In genomic region chr19:49642488-49643035, GRCh38 we compare ENCODE assay signal across 7 cellular contexts. TPM values are rescaled to one million over a fixed set of nuclear protein-coding genes. Genes with fewer than 3 reads are reported as not detected.
DNase-seq lines count a peak whose midpoint lies in the region; ATAC-seq, FAIRE-seq and TF ChIP-seq lines count a peak whose summit lies in the region.

No MANE protein-coding gene starts in this region.

- H3K9me3 Mint-ChIP-seq in H9 (no peaks in the 10 kb centered on the region; a peak in 1 of 5 replicates), T-cell (no peaks in the 10 kb centered on the region)

- H3T11ph ChIP-seq in H9 (ENCODE audit: low read length) = no peak overlapping the region

- H3K23ac ChIP-seq in H9 (ENCODE audit: insufficient read length, low read depth, low read length) = no peak overlapping the region

- TF ChIP-seq CTCF in H9 (conservative IDR thresholded peaks at IDR 0.05) (0 out of 3 replicates have a peak, but pooled peaks have one; percentile 17), foreskin keratinocyte (conservative IDR thresholded peaks at IDR 0.05) (no peak)

- H3K79me1 ChIP-seq in H9 (ENCODE audit: insufficient read depth, low read depth, low read length, poor library complexity, severe bottlenecking) = peaks cover 13% of the 10 kb centered on the region

- no peaks in the 10 kb centered on the region for H3K27me3 ChIP-seq in H9 (ENCODE audit: insufficient read depth, low read length)
- H3K27me3 ChIP-seq in foreskin keratinocyte = no peaks in the 10 kb centered on the region

- no peaks in the 10 kb centered on the region for H4K20me1 ChIP-seq in H9 (ENCODE audit: control insufficient read depth, insufficient read depth, insufficient read length)

- no peaks in the 10 kb centered on the region; the same call in 1 of the 2 replicates for H3K4me1 ChIP-seq in H9 (ENCODE audit: insufficient read depth, low read length)
- H3K4me1 ChIP-seq in foreskin keratinocyte = peaks cover 7% of the 10 kb centered on the region

- peak overlapping the region; percentile 94 to 99 for H3K4me3 Mint-ChIP-seq in H9
- peak overlapping the region; percentile 88 to 96 (median 95) for H3K4me3 Mint-ChIP-seq in T-cell

- H2AFZ ChIP-seq in H9 (ENCODE audit: low read length) = no peak overlapping the region

- no peak overlapping the region for H2BK20ac ChIP-seq in H9 (ENCODE audit: low read depth, low read length, poor library complexity, severe bottlenecking)

- ATAC-seq in T-cell (replicated peaks in 1 of 4) = no peak
- ATAC-seq in foreskin keratinocyte = no peak
- no peak for ATAC-seq in GM18907 (IDR thresholded peaks at IDR 0.05; ENCODE audit: unreplicated experiment)
- no peak for ATAC-seq in GM18502 (IDR thresholded peaks at IDR 0.05; ENCODE audit: poor library complexity, unreplicated experiment)

- no peak overlapping the region for H3K18ac ChIP-seq in H9 (ENCODE audit: insufficient read length, low read depth, low read length)

- H3K56ac ChIP-seq in H9 (ENCODE audit: insufficient read length, low read depth, low read length) = no peak overlapping the region

- CTCF ChIA-PET in T-cell (lab: Charles Lee) = interaction anchor here in 1 of 2 donors (0.5 to 1.2 kb wide), 5 partner anchors 22 to 802 kb away, joined by 3 to 6 read pairs (median 4); no protein-coding TSS in a partner anchor

- H2BK15ac ChIP-seq in H9 (ENCODE audit: low read depth, low read length) = no peak overlapping the region

- H3K27ac ChIP-seq in H9 (ENCODE audit: insufficient read length, low read depth, low read length) (no peak overlapping the region), foreskin keratinocyte (peak overlapping the region; percentile 70), skin epidermis (peak overlapping the region; percentile 87 to 100 (median 98))

- no peak overlapping the region for H4K8ac ChIP-seq in H9 (replicated peaks; ENCODE audit: insufficient read length, low read depth, low read length)

- no peaks in the 10 kb centered on the region for H3K9me3 ChIP-seq in H9 (ENCODE audit: control insufficient read depth, low read depth, low read length)

- H4K91ac ChIP-seq in H9 (ENCODE audit: insufficient read length, low read depth, low read length) = no peak overlapping the region

- peaks cover 47 to 59% of the 10 kb centered on the region in 2 experiments for H3K4me1 Mint-ChIP-seq in H9
- H3K4me1 Mint-ChIP-seq in T-cell = peaks cover 63 to 77% (median 72%) of the 10 kb centered on the region in 3 donors

- H3K4me2 ChIP-seq in H9 (ENCODE audit: insufficient read depth, insufficient read length, low read length) = peak overlapping the region; percentile 94

- no peak overlapping the region for H2BK120ac ChIP-seq in H9 (ENCODE audit: low read depth, low read length, poor library complexity, severe bottlenecking)

- H3K4ac ChIP-seq in H9 (ENCODE audit: low read depth, low read length) = no peak overlapping the region

- no peak for DNase-seq in H9
- DNase-seq in T-cell = no peak
- DNase-seq in foreskin keratinocyte = no peak
- DNase-seq in RCC 7860 (ENCODE audit: low spot score) = no peak

- POLR2A ChIA-PET in T-cell (lab: Charles Lee) = interaction anchor here in 1 of 2 donors (0.5 to 0.6 kb wide), 2 partner anchors 80 to 140 kb away, joined by 4 read pairs; no protein-coding TSS in a partner anchor

- peak overlapping the region; percentile 77 to 97 (median 95) for H3K4me3 ChIP-seq in skin epidermis

- no peak overlapping the region for H2BK12ac ChIP-seq in H9 (ENCODE audit: insufficient read length, low read depth, low read length)

- H3K27me3 Mint-ChIP-seq in H9 (ENCODE audit: low read depth) (peaks cover 13% of the 10 kb centered on the region), T-cell (no peaks in the 10 kb centered on the region)

- H3K23me2 ChIP-seq in H9 (ENCODE audit: insufficient read length, low read depth, low read length, poor library complexity, severe bottlenecking) = peaks cover 20% of the 10 kb centered on the region

- H3K14ac ChIP-seq in H9 (ENCODE audit: insufficient read depth, low read length) = peak overlapping the region; percentile 89

- H4K5ac ChIP-seq in H9 (ENCODE audit: insufficient read length, low read depth, low read length) = no peak overlapping the region

- no peak overlapping the region for H2BK5ac ChIP-seq in H9 (ENCODE audit: insufficient read length, low read length)

- H2AK5ac ChIP-seq in H9 (ENCODE audit: insufficient read length, low read length) = no peak overlapping the region

- FAIRE-seq in RCC 7860 (lab: Jason Lieb, UNC) = no peak

- no CpG with 5 or more reads among the region's 6 CpGs for WGBS in H9 (ENCODE audit: extremely low coverage, insufficient read length, low lambda C conversion rate)

- H3K9ac ChIP-seq in H9 (ENCODE audit: extremely low read depth, insufficient read length, low read length) = peak overlapping the region; percentile 98

- peak overlapping the region; percentile 96 to 97 (median 97) for H3K27ac Mint-ChIP-seq in H9
- peak overlapping the region; percentile 89 to 93 for H3K27ac Mint-ChIP-seq in T-cell

- peaks cover 9% of the 10 kb centered on the region for H3K79me2 ChIP-seq in H9 (ENCODE audit: insufficient read depth, low read length)

- H3K36me3 Mint-ChIP-seq in H9 (ENCODE audit: insufficient read depth in 1 of 3, low read depth in 3 of 3) (peaks cover 21 to 39% (median 28%) of the 10 kb centered on the region in 3 experiments), T-cell (peaks cover 8% of the 10 kb centered on the region)

RNA-seq across cellular contexts. Expression of gene SCAF1, which starts 0.6 kb away (rescaled TPM):
- 85.3 and 86.4 TPM in 2 replicates for total RNA-seq in H9 (2021)
- 10 to 100 TPM; 40.0 to 81.9 (median 75.4) TPM for total RNA-seq in T-cell
- total RNA-seq in foreskin keratinocyte = 27.0 and 29.0 TPM in 2 replicates
- polyA plus RNA-seq in foreskin keratinocyte = 36.4 and 36.5 TPM in 2 replicates

RNA-seq across cellular contexts. Expression of gene RRAS, which starts 2.6 kb away (rescaled TPM):
- total RNA-seq in H9 (2021) (8.3 and 9.9 TPM in 2 replicates), T-cell (10 to 100 TPM in 3 of 5 donors, 1 to 10 TPM in 2; 8.5 to 15.4 (median 13.0) TPM), foreskin keratinocyte (94.5 and 113 TPM in 2 replicates)
- polyA plus RNA-seq in foreskin keratinocyte = 193 and 266 TPM in 2 replicates

RNA-seq across cellular contexts. Expression of gene IRF3, which starts 23.1 kb away (rescaled TPM):
- total RNA-seq in H9 (2021) (185 and 205 TPM in 2 replicates), T-cell (100 to 1,000 TPM; 191 to 376 (median 350) TPM), foreskin keratinocyte (115 and 118 TPM in 2 replicates)
- polyA plus RNA-seq in foreskin keratinocyte = 117 and 124 TPM in 2 replicates

RNA-seq across cellular contexts. Expression of gene BCL2L12, which starts 23.2 kb away (rescaled TPM):
- 145 and 154 TPM in 2 replicates for total RNA-seq in H9 (2021)
- 10 to 100 TPM; 15.6 to 26.6 (median 24.1) TPM for total RNA-seq in T-cell
- total RNA-seq in foreskin keratinocyte = 23.7 and 33.0 TPM in 2 replicates
- 77.5 and 83.0 TPM in 2 replicates for polyA plus RNA-seq in foreskin keratinocyte

RNA-seq across cellular contexts. Expression of gene PRMT1, which starts 34.5 kb away (rescaled TPM):
- total RNA-seq in H9 (2021) (504 and 505 TPM in 2 replicates), T-cell (100 to 1,000 TPM in 3 of 5 donors, 10 to 100 TPM in 2; 72.0 to 116 (median 107) TPM), foreskin keratinocyte (307 and 373 TPM in 2 replicates)
- polyA plus RNA-seq in foreskin keratinocyte = 402 and 466 TPM in 2 replicates
